Comparison of ENCODE assay signal across 21 cellular contexts in genomic region chr14:102560436-102561261, GRCh38. TPM values are rescaled to one million over a fixed set of nuclear protein-coding genes. Genes with fewer than 3 reads are reported as not detected.
A peak's percentile ranks its signal among the peaks of the same experiment; 100 is the strongest.
DNase-seq lines count a peak whose midpoint lies in the region; ATAC-seq lines count a peak whose summit lies in the region.
"Had no signal": no experiment of that assay in that cellular context is flagged by ENCODE, and none has a peak within 500 bp of the region (broad histone marks: within the 10 kb centered on the region; RNA-seq: fewer than 3 reads in every experiment).

No MANE protein-coding gene starts in this region.

- H3K27ac Mint-ChIP-seq in T-helper 17 cell: no peak overlapping the region
- H3K27ac Mint-ChIP-seq: stimulated activated naive CD8-positive, alpha-beta T cell treated with anti-CD3 and anti-CD28 coated beads, Interleukin-15, Interleukin-2, amounts not matched to agents 100 ng/mL and 50 ng/mL, for 24 hours; type B pancreatic cell had no signal

- H3K27ac ChIP-seq in SJCRH30: peak overlapping the region; percentile 59
- H3K27ac ChIP-seq: brain microvascular endothelial cell, left lung had no signal

- peaks cover 3% of the 10 kb centered on the region for H3K36me3 Mint-ChIP-seq in T-helper 17 cell (ENCODE audit: low read depth)
- H3K36me3 Mint-ChIP-seq: type B pancreatic cell had no signal

- DNase-seq in 8988T (peak; percentile 10), SJCRH30 (peak; percentile 94 to 95), myocyte (ENCODE audit: low read depth) (peak; percentile 76), T-helper 17 cell (no peak), SIG-M5 (lab: John Stamatoyannopoulos, UW) (no peak)
- peak; percentile 10 for DNase-seq in Jurkat, Clone E6-1 (ENCODE audit: low read depth, low spot score)
- DNase-seq: activated CD4-positive, alpha-beta T cell treated with anti-CD3 and anti-CD28 coated beads, Interleukin-2, amount 50 U/mL, for 4 hours; activated gamma-delta T cell; brain microvascular endothelial cell; C1 segment of cervical spinal cord; cortex of kidney; head of caudate nucleus; left lung; NCI-H1417; NCI-H524; stimulated activated CD4-positive, alpha-beta T cell treated with anti-CD3 and anti-CD28 coated beads, Interleukin-2, amount 100 ng/mL, for 48 hours had no signal

- H3K27me3 ChIP-seq in SJCRH30: no peaks in the 10 kb centered on the region
- H3K27me3 ChIP-seq: brain microvascular endothelial cell, left lung had no signal

- H3K4me3 Mint-ChIP-seq in T-helper 17 cell: no peak overlapping the region
- H3K4me3 Mint-ChIP-seq: stimulated activated naive CD8-positive, alpha-beta T cell treated with anti-CD3 and anti-CD28 coated beads, Interleukin-15, Interleukin-2, amounts not matched to agents 100 ng/mL and 50 ng/mL, for 24 hours; type B pancreatic cell had no signal

- H3K4me3 ChIP-seq in Jurkat, Clone E6-1 (ENCODE audit: low read length): no peak overlapping the region
- H3K4me3 ChIP-seq in SJCRH30: no peak overlapping the region
- H3K4me3 ChIP-seq: left lung, smooth muscle cell had no signal

- peaks cover 20% of the 10 kb centered on the region for H3K4me1 ChIP-seq in SJCRH30

- H3K36me3 ChIP-seq in SJCRH30: no peaks in the 10 kb centered on the region
- H3K36me3 ChIP-seq: brain microvascular endothelial cell, left lung had no signal

- H3K9me3 ChIP-seq in SJCRH30 (replicated peaks) (no peaks in the 10 kb centered on the region; the same call in 1 of the 2 replicates), T-helper 17 cell (ENCODE audit: control insufficient read depth, low read length, poor library complexity, severe bottlenecking) (no peaks in the 10 kb centered on the region)

- peaks cover 3% of the 10 kb centered on the region for H3K4me1 Mint-ChIP-seq in T-helper 17 cell

- no peaks in the 10 kb centered on the region for H3K27me3 Mint-ChIP-seq in T-helper 17 cell
- H3K27me3 Mint-ChIP-seq: stimulated activated naive CD8-positive, alpha-beta T cell treated with anti-CD3 and anti-CD28 coated beads, Interleukin-15, Interleukin-2, amounts not matched to agents 100 ng/mL and 50 ng/mL, for 24 hours; type B pancreatic cell had no signal

- ATAC-seq in GM21529 (IDR thresholded peaks at IDR 0.05; ENCODE audit: unreplicated experiment): no peak
- ATAC-seq in T-helper 17 cell: no peak
- no peak for ATAC-seq in GM18873 (IDR thresholded peaks at IDR 0.05; ENCODE audit: low FRiP score, unreplicated experiment)
- ATAC-seq: left lung had no signal

RNA-seq across cellular contexts. Expression of gene RCOR1, which starts 31.8 kb away (rescaled TPM):
- polyA plus RNA-seq in Jurkat, Clone E6-1 (2012; ENCODE audit: insufficient read depth, insufficient read length): 26.2 TPM
- 16.7 and 18.2 TPM in 2 replicates for total RNA-seq in SJCRH30 (2014; rRNA removed; shearing (Covaris generic))
- total RNA-seq in myocyte (17.1 and 17.7 TPM in 2 replicates), T-helper 17 cell (10 to 100 TPM; 17.9 to 33.5 TPM)
- polyA plus RNA-seq in myocyte (2012): 8.4 TPM

RNA-seq across cellular contexts. Expression of gene ANKRD9, which starts 51.1 kb away (rescaled TPM):
- polyA plus RNA-seq in Jurkat, Clone E6-1 (2012; ENCODE audit: insufficient read depth, insufficient read length): 9.3 TPM
- 19.9 and 20.5 TPM in 2 replicates for total RNA-seq in SJCRH30 (2014; rRNA removed; shearing (Covaris generic))
- total RNA-seq in myocyte (101 and 113 TPM in 2 replicates), T-helper 17 cell (10 to 100 TPM in 1 of 2 donors, 1 to 10 TPM in 1; 3.3 to 17.6 TPM)
- polyA plus RNA-seq in myocyte (2012): 17.6 TPM

Comparison
In these comparisons a context has a peak if more than half of its experiments do, and no peak if none do; other contexts are left out.
1. DNase-seq: peak in 8988T (single experiment), Jurkat, Clone E6-1 (single experiment), SJCRH30 (2 of 2) and myocyte (single experiment); none in T-helper 17 cell (0 of 3) and SIG-M5 (single experiment).